Comparison of ENCODE assay signal across 1 cellular context in genomic region chr10:100977436-100977835, GRCh38.
A peak's percentile ranks its signal among the peaks of the same experiment; 100 is the strongest.
TF ChIP-seq lines count a peak whose summit lies in the region.

No MANE protein-coding gene starts in this region.

TF ChIP-seq in HepG2, 621 proteins besides CTCF, POLR2A, EP300 and RAD21:
- TF ChIP-seq CBX2 (IDR thresholded peaks at IDR 0.05; ENCODE audit: low read depth, low read length): no peak
- no peak for TF ChIP-seq CBX2 (CRISPR knock-in tag; IDR thresholded peaks at IDR 0.05; ENCODE audit: low read depth)
- peak; percentile 7; the same call in 1 of the 2 replicates for TF ChIP-seq POLR2AphosphoS5 (IDR thresholded peaks at IDR 0.05; ENCODE audit: low read depth, low read length)
- TF ChIP-seq RBFOX2 (IDR thresholded peaks at IDR 0.05; ENCODE audit: low read depth, low read length): peak; percentile 41; the same call in 1 of the 2 replicates
